Comparison of ENCODE assay signal across 8 cellular contexts in genomic region chr6:57792720-57793397, GRCh38.
DNase-seq lines count a peak whose midpoint lies in the region; ATAC-seq and TF ChIP-seq lines count a peak whose summit lies in the region.
"Not testable (repeated sequence)": the region's sequence is repeated elsewhere in the genome, so short reads cannot be mapped to it uniquely, and the experiment has no call there.

No MANE protein-coding gene starts in this region.

- in situ Hi-C loops in Panc1 (cut with HindIII; ENCODE audit: low pct_unique_long_range_greater_than_20kb, low sequenced_read_pairs); mammary epithelial cell (cut with MboI; ENCODE audit: low sequenced_read_pairs in 2 of 2): not testable (repeated sequence)

- not testable (repeated sequence) for H2AK5ac ChIP-seq in neuronal stem cell (ENCODE audit: low read depth, low read length)

- H2AFZ ChIP-seq in ACC112 (ENCODE audit: low read length, unreplicated experiment); mammary epithelial cell (ENCODE audit: low read depth, low read length); neuronal stem cell (ENCODE audit: low read length): not testable (repeated sequence)

- H3K9me3 Mint-ChIP-seq in activated T-cell treated with anti-CD3 and anti-CD28 coated beads, Interleukin-2, amount 50 U/mL, for 4 hours, result not testable (repeated sequence)

- not testable (repeated sequence) for H3K4me1 ChIP-seq in ACC112 (ENCODE audit: control insufficient read depth, insufficient read depth, low read length, unreplicated experiment); Panc1 (ENCODE audit: control insufficient read depth, insufficient read depth, low read length); mammary epithelial cell (ENCODE audit: insufficient read depth, low read length); neuronal stem cell (ENCODE audit: control insufficient read depth in 2 of 2, insufficient read depth in 1 of 2, low read depth in 1 of 2, low read length in 2 of 2)

- H3K4me3 ChIP-seq in ACC112 (ENCODE audit: low read depth, low read length) (peak overlapping the region; percentile 49; the same call in 1 of the 2 replicates), Panc1 (ENCODE audit: low read depth in 2 of 2, low read length in 2 of 2) (peak overlapping the region; percentile 3 to 53), iPS-11a (ENCODE audit: low read depth, low read length) (peak overlapping the region; percentile 38)
- H3K4me3 ChIP-seq in mammary epithelial cell (replicated peaks in 1 of 3; ENCODE audit: insufficient read depth in 1 of 3, low read depth in 2 of 3, low read length in 3 of 3); neuronal stem cell (ENCODE audit: low read length in 2 of 2): not testable (repeated sequence)

- TF ChIP-seq CTCF in Panc1 (IDR thresholded peaks at IDR 0.05); mammary epithelial cell (conservative IDR thresholded peaks at IDR 0.05 in 1 of 2, IDR thresholded peaks at IDR 0.05 in 1 of 2; ENCODE audit: extremely low read depth in 1 of 2, insufficient read depth in 1 of 2, low read depth in 1 of 2, low read length in 2 of 2): not testable (repeated sequence)

- H3K9me3 ChIP-seq in Panc1 (ENCODE audit: control insufficient read depth, insufficient read depth, low read depth, low read length); mammary epithelial cell (replicated peaks; ENCODE audit: insufficient read depth, low read length); neuronal stem cell (replicated peaks in 1 of 2; ENCODE audit: control insufficient read depth in 2 of 2, insufficient read depth in 1 of 2, low read depth in 1 of 2, low read length in 2 of 2): not testable (repeated sequence)

- H3K4ac ChIP-seq in neuronal stem cell (ENCODE audit: low read length), result not testable (repeated sequence)

- H3K27me3 ChIP-seq in ACC112 (ENCODE audit: insufficient read depth, low read length) (peaks cover 46% of the 10 kb centered on the region), Panc1 (ENCODE audit: control insufficient read depth, insufficient read depth, low read length) (peaks cover 27% of the 10 kb centered on the region)
- not testable (repeated sequence) for H3K27me3 ChIP-seq in mammary epithelial cell (ENCODE audit: insufficient read depth, low read length); neuronal stem cell (ENCODE audit: control insufficient read depth in 3 of 3, insufficient read depth in 3 of 3, low read depth in 1 of 3, low read length in 3 of 3)

- not testable (repeated sequence) for H3K14ac ChIP-seq in neuronal stem cell (ENCODE audit: low read length)

- 2% methylated on average over 18 of the region's 25 CpGs for WGBS in mammary epithelial cell (ENCODE audit: low coverage, missing lambda C conversion rate)
- no CpG with 5 or more reads among the region's 25 CpGs for WGBS in neuronal stem cell (ENCODE audit: extremely low coverage in 2 of 2, insufficient read length in 2 of 2, insufficient replicate concordance in 1 of 2), 2 donors

- DNase-seq in Panc1 (ENCODE audit: low read depth, low spot score); activated T-cell treated with anti-CD3 and anti-CD28 coated beads, Interleukin-2, amount 50 U/mL, for 4 hours; mammary epithelial cell; neuronal stem cell (ENCODE audit: low spot score): not testable (repeated sequence)

- not testable (repeated sequence) for H3K36me3 ChIP-seq in ACC112 (ENCODE audit: insufficient read depth, low read length); Panc1 (ENCODE audit: control insufficient read depth, insufficient read depth, low read length); mammary epithelial cell (ENCODE audit: insufficient read depth, low read length); neuronal stem cell (replicated peaks in 1 of 2; ENCODE audit: control insufficient read depth in 2 of 2, insufficient read depth in 2 of 2, low read length in 2 of 2)

- H3K79me1 ChIP-seq in neuronal stem cell (ENCODE audit: low read depth, low read length), result not testable (repeated sequence)

- CTCF ChIA-PET in Panc1 (lab: Charles Lee); mammary epithelial cell (lab: Charles Lee; ENCODE audit: low non-redundant PET): not testable (repeated sequence)

- not testable (repeated sequence) for H2BK5ac ChIP-seq in neuronal stem cell (ENCODE audit: low read length)

- H3K9ac ChIP-seq in mammary epithelial cell (ENCODE audit: insufficient read depth, low read length); neuronal stem cell (ENCODE audit: low read depth, low read length, poor library complexity): not testable (repeated sequence)

- H3K4me1 Mint-ChIP-seq in activated T-cell treated with anti-CD3 and anti-CD28 coated beads, Interleukin-2, amount 50 U/mL, for 4 hours (ENCODE audit: low read depth), result not testable (repeated sequence)

- not testable (repeated sequence) for H3K23ac ChIP-seq in neuronal stem cell (ENCODE audit: low read depth, low read length, poor library complexity)

- H2BK12ac ChIP-seq in neuronal stem cell (ENCODE audit: low read length), result not testable (repeated sequence)

- not testable (repeated sequence) for H3K18ac ChIP-seq in neuronal stem cell (ENCODE audit: low read length)

- not testable (repeated sequence) for H3K79me2 ChIP-seq in ACC112 (ENCODE audit: control insufficient read depth, insufficient read depth, low read length, unreplicated experiment); mammary epithelial cell (ENCODE audit: insufficient read depth, low read length)

- BruUV-seq in Panc1 (replicated peaks; lab: Mats Ljungman, UMichigan); mammary epithelial cell (replicated peaks; lab: Mats Ljungman, UMichigan): not testable (repeated sequence)

- intact Hi-C loops in Panc1 (cut with micrococcal nuclease; ENCODE audit: unreplicated experiment); mammary epithelial cell (cut with micrococcal nuclease): not testable (repeated sequence)

- peak; percentile 54 for ATAC-seq in GM18907 (IDR thresholded peaks at IDR 0.05; ENCODE audit: unreplicated experiment)
- peak; percentile 45 for ATAC-seq in HG02852 (IDR thresholded peaks at IDR 0.05; ENCODE audit: unreplicated experiment)
- ATAC-seq in Panc1, result peak; percentile 95
- ATAC-seq in activated T-cell treated with anti-CD3 and anti-CD28 coated beads, Interleukin-2, amount 50 U/mL, for 4 hours, result peak; percentile 32 to 40

- not testable (repeated sequence) for H4K20me1 ChIP-seq in mammary epithelial cell (ENCODE audit: insufficient read depth, low read length)

- dilution Hi-C loops in mammary epithelial cell (cut with HindIII; ENCODE audit: low sequenced_read_pairs), result not testable (repeated sequence)

- H3K27me3 Mint-ChIP-seq in activated T-cell treated with anti-CD3 and anti-CD28 coated beads, Interleukin-2, amount 50 U/mL, for 4 hours (ENCODE audit: low read depth), result peaks cover 39% of the 10 kb centered on the region

- H4K91ac ChIP-seq in neuronal stem cell (ENCODE audit: low read depth, low read length, poor library complexity), result not testable (repeated sequence)

- POLR2A ChIA-PET in Panc1 (lab: Charles Lee), result not testable (repeated sequence)

- H3K4me3 Mint-ChIP-seq in activated T-cell treated with anti-CD3 and anti-CD28 coated beads, Interleukin-2, amount 50 U/mL, for 4 hours, result peak overlapping the region; percentile 47

- H2BK120ac ChIP-seq in neuronal stem cell (ENCODE audit: low read depth, low read length), result not testable (repeated sequence)

- not testable (repeated sequence) for H2BK15ac ChIP-seq in neuronal stem cell (ENCODE audit: low read length)

- H3K36me3 Mint-ChIP-seq in activated T-cell treated with anti-CD3 and anti-CD28 coated beads, Interleukin-2, amount 50 U/mL, for 4 hours (ENCODE audit: insufficient read depth), result not testable (repeated sequence)

- not testable (repeated sequence) for H4K8ac ChIP-seq in neuronal stem cell (ENCODE audit: low read depth, low read length)

- not testable (repeated sequence) for H3K27ac ChIP-seq in ACC112 (ENCODE audit: low read depth, low read length); Panc1 (ENCODE audit: low read length); mammary epithelial cell (ENCODE audit: insufficient read depth, low read depth, low read length); neuronal stem cell (replicated peaks; ENCODE audit: low read length)

- H3K4me2 ChIP-seq in mammary epithelial cell (ENCODE audit: insufficient read depth, low read depth, low read length), result peak overlapping the region; percentile 48
- H3K4me2 ChIP-seq in neuronal stem cell (ENCODE audit: insufficient read depth, low read length, poor library complexity, severe bottlenecking), result peak overlapping the region; percentile 11

Comparison
In these comparisons a context has a peak if more than half of its experiments do, and no peak if none do; other contexts are left out.
1. ATAC-seq: peak in every context shown above with its lines; median percentile 95 in Panc1; 54 in GM18907; 45 in HG02852; 36 in activated T-cell treated with anti-CD3 and anti-CD28 coated beads, Interleukin-2, amount 50 U/mL, for 4 hours.